Comparison of ENCODE assay signal across 8 cellular contexts in genomic region chr4:89308161-89308500, GRCh38. TPM values are rescaled to one million over a fixed set of nuclear protein-coding genes. Genes with fewer than 3 reads are reported as not detected.
DNase-seq lines count a peak whose midpoint lies in the region; TF ChIP-seq lines count a peak whose summit lies in the region.

No MANE protein-coding gene starts in this region.

- no peak overlapping the region for H3K27ac Mint-ChIP-seq in endodermal cell

- H3K9me3 Mint-ChIP-seq in endodermal cell: no peaks in the 10 kb centered on the region

- 49% methylated on average over 5 of the region's 6 CpGs; no CpG with 5 or more reads in 1 of the 2 experiments for WGBS in endodermal cell (ENCODE audit: insufficient coverage in 1 of 2, insufficient read length in 1 of 2), 2 experiments

- peak overlapping the region; percentile 99 for H2AFZ ChIP-seq in neuron (ENCODE audit: low read depth, low read length)

- H3K4me1 ChIP-seq in endodermal cell (ENCODE audit: control insufficient read depth, insufficient read depth, low read length): no peaks in the 10 kb centered on the region
- peaks cover 4% of the 10 kb centered on the region for H3K4me1 ChIP-seq in neuron (ENCODE audit: insufficient read depth, low read length)

- no peak overlapping the region for H3K27ac ChIP-seq in endodermal cell (ENCODE audit: low read depth, low read length)

- peaks cover 11% of the 10 kb centered on the region for H3K4me1 Mint-ChIP-seq in endodermal cell

- peaks cover 28% of the 10 kb centered on the region for H3K27me3 Mint-ChIP-seq in endodermal cell (ENCODE audit: insufficient read depth)

- H3K4me3 ChIP-seq in endodermal cell (ENCODE audit: low read length) (peak overlapping the region; percentile 81), neuron (ENCODE audit: low read length) (peak overlapping the region; percentile 50)

- no peak overlapping the region for H3K9ac ChIP-seq in endodermal cell (ENCODE audit: extremely low read depth, low read length, poor library complexity, severe bottlenecking)

- TF ChIP-seq CTCF in endodermal cell (conservative IDR thresholded peaks at IDR 0.05): no peak

- no peaks in the 10 kb centered on the region for H3K36me3 Mint-ChIP-seq in endodermal cell (ENCODE audit: low read depth)

- H3K36me3 ChIP-seq in endodermal cell (ENCODE audit: control insufficient read depth, insufficient read depth, low read length) (no peaks in the 10 kb centered on the region), neuron (ENCODE audit: insufficient read depth, low read length) (no peaks in the 10 kb centered on the region)

- H3K27me3 ChIP-seq in endodermal cell (ENCODE audit: control insufficient read depth, insufficient read depth, low read length, poor library complexity, severe bottlenecking) (peaks cover 28% of the 10 kb centered on the region), neuron (ENCODE audit: insufficient read depth, low read length) (peaks cover 33% of the 10 kb centered on the region)

- H3K4me3 Mint-ChIP-seq in endodermal cell: peak overlapping the region; percentile 69

- DNase-seq in DMS53 (lab: John Stamatoyannopoulos, UW) (peak; percentile 64), NCI-H82 (lab: John Stamatoyannopoulos, UW) (peak; percentile 98), endodermal cell (no peak), AML-193 (lab: John Stamatoyannopoulos, UW) (no peak), hepatic stellate cell (ENCODE audit: low spot score) (no peak), Kasumi-1 (lab: John Stamatoyannopoulos, UW) (no peak), OCI-M2 (lab: John Stamatoyannopoulos, UW; ENCODE audit: unreplicated experiment) (no peak)

- H3K9me3 ChIP-seq in endodermal cell (ENCODE audit: control insufficient read depth, low read length): no peaks in the 10 kb centered on the region
- H3K9me3 ChIP-seq in neuron (ENCODE audit: low read length): no peaks in the 10 kb centered on the region

RNA-seq across cellular contexts. Expression of gene GPRIN3, which starts 0.5 kb away (rescaled TPM):
- 1 to 10 TPM; 2.1 to 2.3 TPM for total RNA-seq in endodermal cell
- 1.5 TPM for polyA plus RNA-seq in endodermal cell (2013, experiment 1 of 2)
- polyA plus RNA-seq in endodermal cell (2013, experiment 2 of 2): 1.4 TPM

Comparison
In these comparisons a context has a peak if more than half of its experiments do, and no peak if none do; other contexts are left out.
1. DNase-seq: peak in DMS53 (single experiment) and NCI-H82 (single experiment); none in endodermal cell (single experiment), AML-193 (0 of 2), hepatic stellate cell (single experiment), Kasumi-1 (0 of 2) and OCI-M2 (single experiment).